8 cellular contexts compared by ENCODE assay signal in genomic region chr16:70298988-70299938, GRCh38. TPM values are rescaled to one million over a fixed set of nuclear protein-coding genes. Genes with fewer than 3 reads are reported as not detected.
DNase-seq lines count a peak whose midpoint lies in the region; ATAC-seq, FAIRE-seq and TF ChIP-seq lines count a peak whose summit lies in the region.

DDX19B (plus strand) TSS chr16:70299186; CDS start chr16:70299298, 112 bp downstream.

- peak; percentile 86 for ATAC-seq in T-helper 17 cell

- no peaks in the 10 kb centered on the region for H3K27me3 Mint-ChIP-seq in T-helper 17 cell

- H3K27me3 ChIP-seq in ascending aorta, result no peaks in the 10 kb centered on the region
- no peaks in the 10 kb centered on the region for H3K27me3 ChIP-seq in right atrium auricular region
- no peaks in the 10 kb centered on the region for H3K27me3 ChIP-seq in prostate gland (replicated peaks; ENCODE audit: insufficient read depth)

- peak within 1 kb of the TSS; percentile 93 for H3K4me3 Mint-ChIP-seq in T-helper 17 cell

- TF ChIP-seq CTCF in ascending aorta (IDR thresholded peaks at IDR 0.05) (peak in 1 of 3 experiments; percentile 3), right atrium auricular region (IDR thresholded peaks at IDR 0.05) (peak in 1 of 2 donors; percentile 8), prostate gland (IDR thresholded peaks at IDR 0.05) (peak in 1 of 4 experiments; percentile 5)

- WGBS in prostate gland, result under 1% methylated on average over 37 of the region's 37 CpGs

- peaks cover 0 to 5% of the 10 kb centered on the region in 2 donors for H3K36me3 ChIP-seq in ascending aorta
- no peaks in the 10 kb centered on the region for H3K36me3 ChIP-seq in right atrium auricular region
- no peaks in the 10 kb centered on the region for H3K36me3 ChIP-seq in prostate gland

- H3K4me1 ChIP-seq in ascending aorta (peaks cover 0 to 7% of the 10 kb centered on the region in 2 donors), right atrium auricular region (peaks cover 0 to 16% of the 10 kb centered on the region in 2 donors), prostate gland (replicated peaks) (no peaks in the 10 kb centered on the region)

- FAIRE-seq in urothelium cell line (lab: Jason Lieb, UNC), result no peak

- H3K27ac Mint-ChIP-seq in T-helper 17 cell, result peak within 1 kb of the TSS; percentile 98

- peak within 1 kb of the TSS; percentile 95 to 99 for H3K27ac ChIP-seq in ascending aorta
- peak within 1 kb of the TSS; percentile 94 to 97 for H3K27ac ChIP-seq in right atrium auricular region
- peak within 1 kb of the TSS; percentile 98 for H3K27ac ChIP-seq in prostate gland

- DNase-seq in ELR (ENCODE audit: low read depth) (peak; percentile 77), HEK293T (ENCODE audit: extremely low spot score) (peak; percentile 73), NCI-H1105 treated with DMSO at 0.1 percent for 48 hours (lab: John Stamatoyannopoulos, UW) (peak; percentile 54), T-helper 17 cell (peak; percentile 24 to 39 (median 31)), ascending aorta (ENCODE audit: low spot score in 2 of 2) (peak; percentile 31 to 89), right atrium auricular region (ENCODE audit: low spot score) (peak; percentile 80), prostate gland (ENCODE audit: low spot score) (peak; percentile 77), urothelium cell line (ENCODE audit: low spot score) (peak; percentile 84)

- peak within 1 kb of the TSS; percentile 81 to 86 for H3K4me3 ChIP-seq in ascending aorta
- H3K4me3 ChIP-seq in right atrium auricular region, result peak within 1 kb of the TSS; percentile 79 to 89
- H3K4me3 ChIP-seq in prostate gland, result peak within 1 kb of the TSS; percentile 85 to 94

- CTCF ChIA-PET in HEK293T (lab: Yijun Ruan, JAX), result interaction anchor here (0.7 to 1.0 kb wide), 2 partner anchors 10 to 1063 kb away, joined by 3 read pairs; no protein-coding TSS in a partner anchor

- peaks cover 2% of the 10 kb centered on the region for H3K36me3 Mint-ChIP-seq in T-helper 17 cell (ENCODE audit: low read depth)

- intact Hi-C loops in ascending aorta (cut with DNase I), result loop anchor here (2.0 kb wide), 1 partner anchor 48 kb away; the partner anchor contains the start of gene DDX19A
- intact Hi-C loops in prostate gland (cut with DNase I), result loop anchor here (5.0 kb wide), 1 partner anchor 48 kb away; the partner anchor contains the start of gene DDX19A

- POLR2A ChIA-PET in HEK293T (lab: Yijun Ruan, JAX), result interaction anchor here (1.0 to 3.6 kb wide), 5 partner anchors 8 to 81 kb away, joined by 3 to 30 read pairs (median 5); partner anchors contain the start of gene AARS1

- H3K9me3 ChIP-seq in T-helper 17 cell (ENCODE audit: control insufficient read depth, low read length, poor library complexity, severe bottlenecking) (no peaks in the 10 kb centered on the region), ascending aorta (no peaks in the 10 kb centered on the region), right atrium auricular region (peaks cover 0 to 10% of the 10 kb centered on the region in 2 donors), prostate gland (no peaks in the 10 kb centered on the region)

- no peak for TF ChIP-seq POLR2A in prostate gland (IDR thresholded peaks at IDR 0.05)

- H3K4me1 Mint-ChIP-seq in T-helper 17 cell, result peaks cover 22% of the 10 kb centered on the region

TF ChIP-seq in HEK293T, 16 proteins besides CTCF, POLR2A, EP300 and RAD21:
- TF ChIP-seq ELF4 (IDR thresholded peaks at IDR 0.05), result peak; percentile 62
- TF ChIP-seq L3MBTL2 (conservative IDR thresholded peaks at IDR 0.05), result peak; percentile 82
- TF ChIP-seq FOXA1 (IDR thresholded peaks at IDR 0.05), result no peak
- no peak for TF ChIP-seq CTBP1 (IDR thresholded peaks at IDR 0.05; ENCODE audit: borderline replicate concordance)
- TF ChIP-seq BHLHE40 (IDR thresholded peaks at IDR 0.05; ENCODE audit: borderline replicate concordance), result no peak
- TF ChIP-seq, protein P1, sequence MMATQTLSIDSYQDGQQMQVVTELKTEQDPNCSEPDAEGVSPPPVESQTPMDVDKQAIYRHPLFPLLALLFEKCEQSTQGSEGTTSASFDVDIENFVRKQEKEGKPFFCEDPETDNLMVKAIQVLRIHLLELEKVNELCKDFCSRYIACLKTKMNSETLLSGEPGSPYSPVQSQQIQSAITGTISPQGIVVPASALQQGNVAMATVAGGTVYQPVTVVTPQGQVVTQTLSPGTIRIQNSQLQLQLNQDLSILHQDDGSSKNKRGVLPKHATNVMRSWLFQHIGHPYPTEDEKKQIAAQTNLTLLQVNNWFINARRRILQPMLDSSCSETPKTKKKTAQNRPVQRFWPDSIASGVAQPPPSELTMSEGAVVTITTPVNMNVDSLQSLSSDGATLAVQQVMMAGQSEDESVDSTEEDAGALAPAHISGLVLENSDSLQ (IDR thresholded peaks at IDR 0.05), result no peak
- no peak for TF ChIP-seq NFRKB (IDR thresholded peaks at IDR 0.05)
- TF ChIP-seq TARDBP (IDR thresholded peaks at IDR 0.05), result no peak
- no peak for TF ChIP-seq SUZ12 (IDR thresholded peaks at IDR 0.05)
- no peak for TF ChIP-seq ARNT (IDR thresholded peaks at IDR 0.05)

RNA-seq across cellular contexts. Expression of gene DDX19B, which starts in this region (rescaled TPM):
- total RNA-seq in T-helper 17 cell, result 10 to 100 TPM; 28.7 to 31.2 TPM
- 24.2 TPM for total RNA-seq in ascending aorta
- 10 to 100 TPM; 20.8 to 21.6 TPM for total RNA-seq in right atrium auricular region
- total RNA-seq in prostate gland, result 10 to 100 TPM; 27.4 to 37.0 TPM

Comparison
In these comparisons a context has a peak if more than half of its experiments do, and no peak if none do; other contexts are left out.
1. Peak in every context shown above with its lines: DNase-seq, ATAC-seq, H3K4me3 ChIP-seq and H3K27ac ChIP-seq.
2. DNase-seq: peak in every context shown above with its lines; median percentile 84 in urothelium cell line; 80 in right atrium auricular region; 77 in ELR; 77 in prostate gland; 73 in HEK293T; 60 in ascending aorta; 54 in NCI-H1105 treated with DMSO at 0.1 percent for 48 hours; 31 in T-helper 17 cell.